In genomic region chr2:157868993-157869392, GRCh38 we compare ENCODE assay signal across 2 cellular contexts.
TF ChIP-seq lines count a peak whose summit lies in the region.

No MANE protein-coding gene starts in this region.

TF ChIP-seq in A549, 52 proteins besides CTCF, POLR2A, EP300 and RAD21:
- TF ChIP-seq SREBF2 (IDR thresholded peaks at IDR 0.05) (no peak), PHF8 (IDR thresholded peaks at IDR 0.05; ENCODE audit: borderline replicate concordance, low read depth) (no peak), CBX8 (IDR thresholded peaks at IDR 0.05) (no peak), USF2 (IDR thresholded peaks at IDR 0.05) (no peak), KDM1A (IDR thresholded peaks at IDR 0.05; ENCODE audit: low read depth) (no peak), ZC3H11A (IDR thresholded peaks at IDR 0.05) (no peak), MYC (IDR thresholded peaks at IDR 0.05; ENCODE audit: borderline replicate concordance, low read length) (no peak), MAX (IDR thresholded peaks at IDR 0.05) (no peak), ESRRA (IDR thresholded peaks at IDR 0.05; ENCODE audit: borderline replicate concordance, low read length) (no peak), TP53 (CRISPR knock-in tag; IDR thresholded peaks at IDR 0.05) (no peak), POLR2AphosphoS2 (conservative IDR thresholded peaks at IDR 0.05; ENCODE audit: low read length) (no peak), REST (IDR thresholded peaks at IDR 0.05) (no peak), CBX2 (IDR thresholded peaks at IDR 0.05; ENCODE audit: borderline replicate concordance, low read depth) (no peak), CEBPB (IDR thresholded peaks at IDR 0.05) (no peak), MAZ (IDR thresholded peaks at IDR 0.05; ENCODE audit: borderline replicate concordance, low read depth, low read length) (no peak), ZSCAN20 (CRISPR knock-in tag; IDR thresholded peaks at IDR 0.05) (no peak), FOSB (CRISPR knock-in tag; IDR thresholded peaks at IDR 0.05) (no peak)
- TF ChIP-seq, protein P1, sequence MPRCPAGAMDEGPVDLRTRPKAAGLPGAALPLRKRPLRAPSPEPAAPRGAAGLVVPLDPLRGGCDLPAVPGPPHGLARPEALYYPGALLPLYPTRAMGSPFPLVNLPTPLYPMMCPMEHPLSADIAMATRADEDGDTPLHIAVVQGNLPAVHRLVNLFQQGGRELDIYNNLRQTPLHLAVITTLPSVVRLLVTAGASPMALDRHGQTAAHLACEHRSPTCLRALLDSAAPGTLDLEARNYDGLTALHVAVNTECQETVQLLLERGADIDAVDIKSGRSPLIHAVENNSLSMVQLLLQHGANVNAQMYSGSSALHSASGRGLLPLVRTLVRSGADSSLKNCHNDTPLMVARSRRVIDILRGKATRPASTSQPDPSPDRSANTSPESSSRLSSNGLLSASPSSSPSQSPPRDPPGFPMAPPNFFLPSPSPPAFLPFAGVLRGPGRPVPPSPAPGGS (IDR thresholded peaks at IDR 0.05): no peak
- TF ChIP-seq, protein P2, sequence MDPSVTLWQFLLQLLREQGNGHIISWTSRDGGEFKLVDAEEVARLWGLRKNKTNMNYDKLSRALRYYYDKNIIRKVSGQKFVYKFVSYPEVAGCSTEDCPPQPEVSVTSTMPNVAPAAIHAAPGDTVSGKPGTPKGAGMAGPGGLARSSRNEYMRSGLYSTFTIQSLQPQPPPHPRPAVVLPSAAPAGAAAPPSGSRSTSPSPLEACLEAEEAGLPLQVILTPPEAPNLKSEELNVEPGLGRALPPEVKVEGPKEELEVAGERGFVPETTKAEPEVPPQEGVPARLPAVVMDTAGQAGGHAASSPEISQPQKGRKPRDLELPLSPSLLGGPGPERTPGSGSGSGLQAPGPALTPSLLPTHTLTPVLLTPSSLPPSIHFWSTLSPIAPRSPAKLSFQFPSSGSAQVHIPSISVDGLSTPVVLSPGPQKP (IDR thresholded peaks at IDR 0.05; ENCODE audit: low read depth, low read length): no peak

TF ChIP-seq in IMR-90, 13 proteins besides CTCF, POLR2A, EP300 and RAD21:
- TF ChIP-seq FOS (IDR thresholded peaks at IDR 0.05; ENCODE audit: low read depth, low read length): no peak
- no peak for TF ChIP-seq SMC3 (IDR thresholded peaks at IDR 0.05; ENCODE audit: low read depth, low read length)
- no peak for TF ChIP-seq MAFK (IDR thresholded peaks at IDR 0.05; ENCODE audit: low read depth, low read length)
- no peak for TF ChIP-seq CHD1 (IDR thresholded peaks at IDR 0.05; ENCODE audit: low read depth, low read length)
- no peak for TF ChIP-seq RCOR1 (IDR thresholded peaks at IDR 0.05; ENCODE audit: insufficient replicate concordance, low read length)
- no peak for TF ChIP-seq MAZ (IDR thresholded peaks at IDR 0.05; ENCODE audit: borderline replicate concordance, low read depth, low read length)
- no peak for TF ChIP-seq RFX5 (IDR thresholded peaks at IDR 0.05; ENCODE audit: low read depth, low read length)
- no peak for TF ChIP-seq NFE2L2 (IDR thresholded peaks at IDR 0.05; ENCODE audit: low read depth, low read length)
- no peak for TF ChIP-seq USF2 (IDR thresholded peaks at IDR 0.05; ENCODE audit: low read depth, low read length)
- no peak for TF ChIP-seq BHLHE40 (IDR thresholded peaks at IDR 0.05; ENCODE audit: low read depth, low read length)
- TF ChIP-seq MXI1 (IDR thresholded peaks at IDR 0.05; ENCODE audit: borderline replicate concordance, low read depth, low read length): no peak
- TF ChIP-seq CEBPB (IDR thresholded peaks at IDR 0.05; ENCODE audit: low read depth, low read length): no peak
- TF ChIP-seq, protein P2 (IDR thresholded peaks at IDR 0.05; ENCODE audit: borderline replicate concordance, low read depth, low read length): no peak
